34 cellular contexts compared by ENCODE assay signal in genomic region chr9:101605547-101605946, GRCh38. TPM values are rescaled to one million over a fixed set of nuclear protein-coding genes. Genes with fewer than 3 reads are reported as not detected.
"Had no signal": no experiment of that assay in that cellular context is flagged by ENCODE, and none has a peak within 500 bp of the region (broad histone marks: within the 10 kb centered on the region; RNA-seq: fewer than 3 reads in every experiment).

No MANE protein-coding gene starts in this region.

- H3K27ac ChIP-seq: neural progenitor cell, ovary, parathyroid adenoma, psoas muscle, skin epidermis, spleen, suprapubic skin, testis, tibial artery, upper lobe of right lung, uterus had no signal

- DNase-seq: natural killer cell; occipital lobe; ovary; psoas muscle; right cardiac atrium; spleen; stimulated activated CD4-positive, alpha-beta T cell treated with anti-CD3 and anti-CD28 coated beads, Interleukin-12 subunit alpha, Interleukin-12 subunit beta, amount 100 ng/mL, for 4 hours; stimulated activated CD4-positive, alpha-beta T cell treated with anti-CD3 and anti-CD28 coated beads, Interleukin-1b, Interleukin-23, amount 100 ng/mL, for 48 hours; stimulated activated CD4-positive, alpha-beta T cell treated with anti-CD3 and anti-CD28 coated beads, Interleukin-4, amount 100 ng/mL, for 1 hour; stimulated activated CD4-positive, alpha-beta T cell treated with anti-CD3 and anti-CD28 coated beads, Interleukin-4, amount 100 ng/mL, for 4 hours; stimulated activated CD8-positive, alpha-beta memory T cell treated with anti-CD3 and anti-CD28 coated beads, Interleukin-4, amount 100 ng/mL, for 48 hours; stimulated activated naive CD4-positive, alpha-beta T cell; stimulated activated naive CD8-positive, alpha-beta T cell treated with anti-CD3 and anti-CD28 coated beads, Interleukin-15, amount 100 ng/mL, for 72 hours; stimulated activated naive CD8-positive, alpha-beta T cell treated with anti-CD3 and anti-CD28 coated beads, Interleukin-15, Interleukin-2, amounts not matched to agents 100 U/mL and 50 U/mL, for 24 hours; substantia nigra; testis; tibial artery; transverse colon; upper lobe of right lung; uterus had no signal

- H3K4me3 Mint-ChIP-seq: natural killer cell; nephron; neural progenitor cell; stimulated activated memory B cell treated with anti-CD40 and anti-IgM and Interleukin-4, amounts not matched to agents 10 μg/mL and 1 μg/mL and 100 μg/mL, for 72 hours; stimulated activated naive CD8-positive, alpha-beta T cell treated with anti-CD3 and anti-CD28 coated beads, Interleukin-15, amount 100 ng/mL, for 72 hours; type B pancreatic cell had no signal

- H3K27me3 Mint-ChIP-seq: stimulated activated naive CD8-positive, alpha-beta T cell treated with anti-CD3 and anti-CD28 coated beads, Interleukin-15, amount 100 ng/mL, for 72 hours had no signal

- H3K27me3 ChIP-seq: neural progenitor cell, ovary, testis, tibial artery, transverse colon, uterus had no signal

- H3K27ac Mint-ChIP-seq: natural killer cell; nephron; neural progenitor cell; progenitor cell of endocrine pancreas; stimulated activated memory B cell treated with anti-CD40 and anti-IgM and Interleukin-4, amounts not matched to agents 10 μg/mL and 1 μg/mL and 100 μg/mL, for 72 hours; stimulated activated naive CD8-positive, alpha-beta T cell treated with anti-CD3 and anti-CD28 coated beads, Interleukin-15, amount 100 ng/mL, for 72 hours; type B pancreatic cell had no signal

- H3K9me3 ChIP-seq: ovary, psoas muscle, spleen, suprapubic skin, testis, tibial artery, transverse colon, upper lobe of right lung, uterus had no signal

- H3K9ac ChIP-seq: neural progenitor cell, parathyroid adenoma had no signal

- H3K4me3 ChIP-seq: neural progenitor cell, ovary, psoas muscle, skin epidermis, smooth muscle cell, spleen, suprapubic skin, testis, tibial artery, transverse colon, upper lobe of right lung, uterus had no signal

- H3K4me1 Mint-ChIP-seq: stimulated activated memory B cell treated with anti-CD40 and anti-IgM and Interleukin-4, amounts not matched to agents 10 μg/mL and 1 μg/mL and 100 μg/mL, for 72 hours; stimulated activated naive CD8-positive, alpha-beta T cell treated with anti-CD3 and anti-CD28 coated beads, Interleukin-15, amount 100 ng/mL, for 72 hours had no signal

- H3K4me1 ChIP-seq: neural progenitor cell, parathyroid adenoma, psoas muscle, suprapubic skin, testis, uterus had no signal

- ATAC-seq: natural killer cell; psoas muscle; right cardiac atrium; sciatic nerve; stimulated activated memory B cell treated with anti-CD40 and anti-IgM and Interleukin-4, amounts not matched to agents 10 μg/mL and 1 μg/mL and 100 μg/mL, for 72 hours; stimulated activated naive CD8-positive, alpha-beta T cell treated with anti-CD3 and anti-CD28 coated beads, Interleukin-15, amount 100 ng/mL, for 72 hours; stimulated activated naive CD8-positive, alpha-beta T cell treated with anti-CD3 and anti-CD28 coated beads, Interleukin-15, Interleukin-2, amounts not matched to agents 100 U/mL and 50 U/mL, for 24 hours; upper lobe of right lung had no signal

- H3K9me3 Mint-ChIP-seq: natural killer cell; nephron; neural progenitor cell; stimulated activated memory B cell treated with anti-CD40 and anti-IgM and Interleukin-4, amounts not matched to agents 10 μg/mL and 1 μg/mL and 100 μg/mL, for 72 hours; stimulated activated naive CD8-positive, alpha-beta T cell treated with anti-CD3 and anti-CD28 coated beads, Interleukin-15, amount 100 ng/mL, for 72 hours; type B pancreatic cell had no signal

- H3K36me3 ChIP-seq: neural progenitor cell, ovary, spleen, suprapubic skin, tibial artery, transverse colon, upper lobe of right lung, uterus had no signal

- H3K36me3 Mint-ChIP-seq: natural killer cell; neural progenitor cell; stimulated activated memory B cell treated with anti-CD40 and anti-IgM and Interleukin-4, amounts not matched to agents 10 μg/mL and 1 μg/mL and 100 μg/mL, for 72 hours; type B pancreatic cell had no signal

RNA-seq across cellular contexts. Expression of gene PPP3R2, which starts 10.8 kb away (rescaled TPM):
- total RNA-seq: natural killer cell, occipital lobe, osteoblast, ovary, progenitor cell of endocrine pancreas, psoas muscle, renal cortical epithelial cell, right cardiac atrium, sciatic nerve, smooth muscle cell, suprapubic skin, transverse colon, upper lobe of right lung had no signal
- polyA plus RNA-seq: neural cell, ovary, psoas muscle, right cardiac atrium, smooth muscle cell, spleen, urinary bladder had no signal
